Comparison of ENCODE assay signal across 15 cellular contexts in the genomic region with DNA sequence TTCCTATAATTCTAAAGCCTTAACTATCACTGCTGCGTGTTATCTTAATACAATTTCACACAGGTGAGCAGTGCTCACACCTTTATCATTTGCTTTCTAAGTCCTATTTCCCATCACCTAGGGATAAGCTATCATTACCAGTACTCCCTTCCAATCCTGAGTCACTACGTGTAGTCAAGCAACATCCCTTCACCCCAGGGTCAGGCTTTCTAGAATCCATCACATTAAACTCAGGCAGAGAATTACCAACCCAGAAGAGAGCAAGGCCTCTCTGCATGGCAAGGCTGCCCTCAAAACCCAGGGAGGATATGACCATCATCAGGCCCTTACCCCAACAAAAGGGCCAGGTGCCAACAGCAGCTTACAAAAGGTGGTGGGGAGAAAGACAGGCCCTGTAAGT. TPM values are rescaled to one million over a fixed set of nuclear protein-coding genes. Genes with fewer than 3 reads are reported as not detected.
A peak's percentile ranks its signal among the peaks of the same experiment; 100 is the strongest.
DNase-seq lines count a peak whose midpoint lies in the region; ATAC-seq and TF ChIP-seq lines count a peak whose summit lies in the region.
"Had no signal": no experiment of that assay in that cellular context is flagged by ENCODE, and none has a peak within 500 bp of the region (broad histone marks: within the 10 kb centered on the region; RNA-seq: fewer than 3 reads in every experiment).

No MANE protein-coding gene starts in this region.

- no peaks in the 10 kb centered on the region for H3K9me3 Mint-ChIP-seq in activated CD8-positive, alpha-beta memory T cell treated with anti-CD3 and anti-CD28 coated beads, Interleukin-2, amount 10 ng/mL, durations not matched to agents 7 days and 5 days (ENCODE audit: low read depth)
- H3K9me3 Mint-ChIP-seq in endodermal cell = no peaks in the 10 kb centered on the region
- H3K9me3 Mint-ChIP-seq in CD8-positive, alpha-beta memory T cell = no peaks in the 10 kb centered on the region
- H3K9me3 Mint-ChIP-seq: activated T-helper 17 cell treated with anti-CD3 and anti-CD28 coated beads, Interleukin-2, amount 50 U/mL, for 72 hours had no signal

- no peak overlapping the region for H3K4me2 ChIP-seq in smooth muscle cell

- 41 to 56% methylated on average over 2 of the region's 2 CpGs for WGBS in endodermal cell (ENCODE audit: insufficient coverage in 1 of 2, insufficient read length in 1 of 2), 2 experiments
- WGBS in smooth muscle cell (ENCODE audit: low lambda C conversion rate) = 76% methylated on average over 2 of the region's 2 CpGs

- H3K9ac ChIP-seq in endodermal cell (ENCODE audit: extremely low read depth, low read length, poor library complexity, severe bottlenecking) (no peak overlapping the region), smooth muscle cell (ENCODE audit: low read depth) (no peak overlapping the region)

- ATAC-seq in activated CD8-positive, alpha-beta memory T cell treated with anti-CD3 and anti-CD28 coated beads, Interleukin-2, amount 10 ng/mL, durations not matched to agents 7 days and 5 days = no peak
- ATAC-seq in HG02798 (IDR thresholded peaks at IDR 0.05; ENCODE audit: poor library complexity, unreplicated experiment) (no peak), GM19351 (IDR thresholded peaks at IDR 0.05; ENCODE audit: unreplicated experiment) (no peak)
- ATAC-seq: activated T-helper 17 cell treated with anti-CD3 and anti-CD28 coated beads, Interleukin-2, amount 50 U/mL, for 72 hours had no signal

- CTCF ChIA-PET in activated CD8-positive, alpha-beta memory T cell treated with anti-CD3 and anti-CD28 coated beads, Interleukin-2, amount 10 ng/mL, durations not matched to agents 7 days and 5 days (lab: Charles Lee) = interaction anchor here (3.1 kb wide), 1 partner anchor 137 kb away, joined by 9 read pairs; no protein-coding TSS in a partner anchor
- CTCF ChIA-PET in CD8-positive, alpha-beta memory T cell (lab: Charles Lee) = no interaction called here

- TF ChIP-seq CTCF in endodermal cell (conservative IDR thresholded peaks at IDR 0.05) (no peak), smooth muscle cell (IDR thresholded peaks at IDR 0.05; ENCODE audit: borderline replicate concordance, insufficient read depth, poor library complexity, severe bottlenecking) (no peak)

- H3K4me1 Mint-ChIP-seq in activated CD8-positive, alpha-beta memory T cell treated with anti-CD3 and anti-CD28 coated beads, Interleukin-2, amount 10 ng/mL, durations not matched to agents 7 days and 5 days = peaks cover 73% of the 10 kb centered on the region
- H3K4me1 Mint-ChIP-seq in endodermal cell = peaks cover 62% of the 10 kb centered on the region
- peaks cover 63 to 84% (median 84%) of the 10 kb centered on the region in 3 donors for H3K4me1 Mint-ChIP-seq in CD8-positive, alpha-beta memory T cell

- H3K36me3 ChIP-seq in endodermal cell (ENCODE audit: control insufficient read depth, insufficient read depth, low read length) (no peaks in the 10 kb centered on the region), smooth muscle cell (ENCODE audit: low read depth) (no peaks in the 10 kb centered on the region)
- no peaks in the 10 kb centered on the region for H3K36me3 ChIP-seq in CD8-positive, alpha-beta memory T cell (ENCODE audit: insufficient read depth, low read length)
- H3K36me3 ChIP-seq: ovary, upper lobe of right lung had no signal

- no peak overlapping the region for H2AFZ ChIP-seq in smooth muscle cell (ENCODE audit: low read depth)

- H3K27me3 ChIP-seq in endodermal cell (ENCODE audit: control insufficient read depth, insufficient read depth, low read length, poor library complexity, severe bottlenecking) (no peaks in the 10 kb centered on the region), smooth muscle cell (ENCODE audit: low read depth) (no peaks in the 10 kb centered on the region)
- H3K27me3 ChIP-seq in CD8-positive, alpha-beta memory T cell (ENCODE audit: insufficient read depth, low read length, poor library complexity, severe bottlenecking) = no peaks in the 10 kb centered on the region
- H3K27me3 ChIP-seq: ovary, upper lobe of right lung had no signal

- H3F3A ChIP-seq in smooth muscle cell (ENCODE audit: low read depth) = peaks cover 30% of the 10 kb centered on the region

- no peak overlapping the region for H3K4me3 ChIP-seq in endodermal cell (ENCODE audit: low read length)
- no peak overlapping the region for H3K4me3 ChIP-seq in smooth muscle cell
- no peak overlapping the region for H3K4me3 ChIP-seq in CD8-positive, alpha-beta memory T cell (ENCODE audit: low read length)
- H3K4me3 ChIP-seq: coronary artery, ovary, upper lobe of right lung had no signal

- H4K20me1 ChIP-seq in smooth muscle cell (ENCODE audit: low read depth) = peaks cover 92% of the 10 kb centered on the region

- no peak for DNase-seq in activated CD8-positive, alpha-beta memory T cell treated with anti-CD3 and anti-CD28 coated beads, Interleukin-2, amount 10 ng/mL, durations not matched to agents 7 days and 5 days
- DNase-seq in activated CD8-positive, alpha-beta memory T cell treated with anti-CD3 and anti-CD28 coated beads, Interleukin-2, amount 50 U/mL, for 48 hours = no peak
- DNase-seq in M059J (ENCODE audit: low read depth) (peak; percentile 62), endodermal cell (no peak), smooth muscle cell (lab: John Stamatoyannopoulos, UW; ENCODE audit: unreplicated experiment) (no peak)
- no peak for DNase-seq in CD8-positive, alpha-beta memory T cell
- DNase-seq: islet precursor cell; NCI-H1694; stimulated activated CD4-positive, alpha-beta T cell treated with anti-CD3 and anti-CD28 coated beads, Interleukin-4, amount 100 ng/mL, for 4 hours; upper lobe of right lung had no signal

- H3K4me3 Mint-ChIP-seq in activated CD8-positive, alpha-beta memory T cell treated with anti-CD3 and anti-CD28 coated beads, Interleukin-2, amount 10 ng/mL, durations not matched to agents 7 days and 5 days = no peak overlapping the region
- H3K4me3 Mint-ChIP-seq in endodermal cell = no peak overlapping the region
- peak overlapping the region in 1 of 7 donors; percentile 37 for H3K4me3 Mint-ChIP-seq in CD8-positive, alpha-beta memory T cell
- H3K4me3 Mint-ChIP-seq: activated T-helper 17 cell treated with anti-CD3 and anti-CD28 coated beads, Interleukin-2, amount 50 U/mL, for 72 hours had no signal

- H3K27ac ChIP-seq in endodermal cell (ENCODE audit: low read depth, low read length) = no peak overlapping the region
- peak overlapping the region; percentile 85 for H3K27ac ChIP-seq in smooth muscle cell (ENCODE audit: low read depth)
- no peak overlapping the region for H3K27ac ChIP-seq in CD8-positive, alpha-beta memory T cell (ENCODE audit: low read depth, low read length)
- H3K27ac ChIP-seq: coronary artery, ovary, upper lobe of right lung had no signal

- H3K27me3 Mint-ChIP-seq in activated CD8-positive, alpha-beta memory T cell treated with anti-CD3 and anti-CD28 coated beads, Interleukin-2, amount 10 ng/mL, durations not matched to agents 7 days and 5 days = no peaks in the 10 kb centered on the region
- H3K27me3 Mint-ChIP-seq in endodermal cell (ENCODE audit: insufficient read depth) = no peaks in the 10 kb centered on the region
- H3K27me3 Mint-ChIP-seq in CD8-positive, alpha-beta memory T cell = no peaks in the 10 kb centered on the region
- H3K27me3 Mint-ChIP-seq: activated T-helper 17 cell treated with anti-CD3 and anti-CD28 coated beads, Interleukin-2, amount 50 U/mL, for 72 hours had no signal

- H3K9me3 ChIP-seq in endodermal cell (ENCODE audit: control insufficient read depth, low read length) (no peaks in the 10 kb centered on the region), smooth muscle cell (replicated peaks; ENCODE audit: low read depth) (no peaks in the 10 kb centered on the region)
- no peaks in the 10 kb centered on the region for H3K9me3 ChIP-seq in CD8-positive, alpha-beta memory T cell (ENCODE audit: low read length)
- H3K9me3 ChIP-seq: ovary, upper lobe of right lung had no signal

- peak overlapping the region; percentile 40 for H3K27ac Mint-ChIP-seq in activated CD8-positive, alpha-beta memory T cell treated with anti-CD3 and anti-CD28 coated beads, Interleukin-2, amount 10 ng/mL, durations not matched to agents 7 days and 5 days
- peak overlapping the region; percentile 65 for H3K27ac Mint-ChIP-seq in endodermal cell
- H3K27ac Mint-ChIP-seq in CD8-positive, alpha-beta memory T cell = peak overlapping the region in 3 of 8 donors; percentile 25 to 70 (median 33)
- H3K27ac Mint-ChIP-seq: activated T-helper 17 cell treated with anti-CD3 and anti-CD28 coated beads, Interleukin-2, amount 50 U/mL, for 72 hours had no signal

- H3K36me3 Mint-ChIP-seq in activated CD8-positive, alpha-beta memory T cell treated with anti-CD3 and anti-CD28 coated beads, Interleukin-2, amount 10 ng/mL, durations not matched to agents 7 days and 5 days = peaks cover 3% of the 10 kb centered on the region
- peaks cover 3% of the 10 kb centered on the region for H3K36me3 Mint-ChIP-seq in endodermal cell (ENCODE audit: low read depth)
- peaks cover 0 to 3% (median 2%) of the 10 kb centered on the region in 3 donors for H3K36me3 Mint-ChIP-seq in CD8-positive, alpha-beta memory T cell

- H3K4me1 ChIP-seq in endodermal cell (ENCODE audit: control insufficient read depth, insufficient read depth, low read length) (peaks cover 17% of the 10 kb centered on the region), smooth muscle cell (ENCODE audit: low read depth) (peaks cover 35% of the 10 kb centered on the region)
- H3K4me1 ChIP-seq in CD8-positive, alpha-beta memory T cell (ENCODE audit: insufficient read depth, low read length) = peaks cover 20% of the 10 kb centered on the region

- H3K79me2 ChIP-seq in smooth muscle cell (ENCODE audit: low read depth) = peaks cover 95% of the 10 kb centered on the region

- POLR2A ChIA-PET in CD8-positive, alpha-beta memory T cell (lab: Charles Lee) = interaction anchor here (0.8 kb wide), 1 partner anchor 10 kb away, joined by 3 read pairs; a partner anchor contains a TSS

RNA-seq across cellular contexts. Expression of a gene that starts 9.8 kb away (rescaled TPM):
- 10 to 100 TPM; 32.0 to 39.9 TPM for total RNA-seq in activated CD8-positive, alpha-beta memory T cell treated with anti-CD3 and anti-CD28 coated beads, Interleukin-2, amount 10 ng/mL, durations not matched to agents 7 days and 5 days
- 31.0 and 51.0 TPM in 2 replicates for total RNA-seq in M059J (2014; rRNA removed; shearing (Covaris generic))
- 10 to 100 TPM; 60.7 to 61.4 TPM for total RNA-seq in endodermal cell
- 47.8 TPM for polyA plus RNA-seq in endodermal cell (2013, experiment 1 of 2)
- 50.9 TPM for polyA plus RNA-seq in endodermal cell (2013, experiment 2 of 2)
- total RNA-seq in smooth muscle cell = 26.3 and 34.7 TPM in 2 replicates
- polyA plus RNA-seq in smooth muscle cell = 41.1 and 53.9 TPM in 2 replicates
- 10 to 100 TPM; 30.2 to 36.5 TPM for total RNA-seq in CD8-positive, alpha-beta memory T cell
- polyA plus RNA-seq in CD8-positive, alpha-beta memory T cell = 26.3 TPM
